15 cellular contexts compared by ENCODE assay signal in genomic region chr7:50795253-50795652, GRCh38.
"Had no signal": no experiment of that assay in that cellular context is flagged by ENCODE, and none has a peak within 500 bp of the region (broad histone marks: within the 10 kb centered on the region; RNA-seq: fewer than 3 reads in every experiment).

No MANE protein-coding gene starts in this region.

- H3K27ac Mint-ChIP-seq: activated naive CD4-positive, alpha-beta T cell treated with anti-CD3 and anti-CD28 coated beads, Interleukin-2, amount 10 ng/mL, durations not matched to agents 7 days and 5 days; activated T-helper 2 cell treated with anti-CD3 and anti-CD28 coated beads, Interferon-gamma antibody, Interleukin-2, Interleukin-4, amounts not matched to agents 10 μg/mL and 5 μg/mL and 100 μg/mL, durations not matched to agents 14 hours and 24 hours and 36 hours had no signal

- FAIRE-seq: astrocyte, islet of Langerhans had no signal

- ATAC-seq: activated CD4-positive, CD25-positive, alpha-beta regulatory T cell treated with anti-CD3 and anti-CD28 coated beads, Interleukin-2, amount 50 U/mL, for 24 hours; left colon had no signal

- H3K9me3 Mint-ChIP-seq: activated naive CD4-positive, alpha-beta T cell treated with anti-CD3 and anti-CD28 coated beads, Interleukin-2, amount 10 ng/mL, durations not matched to agents 7 days and 5 days; activated T-helper 2 cell treated with anti-CD3 and anti-CD28 coated beads, Interferon-gamma antibody, Interleukin-2, Interleukin-4, amounts not matched to agents 10 μg/mL and 5 μg/mL and 100 μg/mL, durations not matched to agents 14 hours and 24 hours and 36 hours had no signal

- H3K36me3 Mint-ChIP-seq: activated naive CD4-positive, alpha-beta T cell treated with anti-CD3 and anti-CD28 coated beads, Interleukin-2, amount 10 ng/mL, durations not matched to agents 7 days and 5 days had no signal

- DNase-seq: activated CD4-positive, alpha-beta T cell treated with anti-CD3 and anti-CD28 coated beads, Interleukin-2, amount 50 U/mL, for 4 hours; activated naive CD4-positive, alpha-beta T cell treated with anti-CD3 and anti-CD28 coated beads, Interleukin-2, amount 10 ng/mL, durations not matched to agents 7 days and 5 days; left colon; nucleus accumbens; stimulated activated CD4-positive, alpha-beta T cell treated with anti-CD3 and anti-CD28 coated beads, Interleukin-4, amount 100 ng/mL, for 4 hours; stimulated activated CD8-positive, alpha-beta memory T cell treated with anti-CD3 and anti-CD28 coated beads, Interleukin-4, amount 100 ng/mL, for 48 hours; stimulated activated naive CD4-positive, alpha-beta T cell treated with Interleukin-2 at 50 U/mL for 16 hours; T-helper 9 cell; trophoblast cell had no signal

- H3K27ac ChIP-seq: skin epidermis had no signal

- H3K4me3 ChIP-seq: lung, skin epidermis had no signal
